Comparison of ENCODE assay signal across 9 cellular contexts in the genomic region with DNA sequence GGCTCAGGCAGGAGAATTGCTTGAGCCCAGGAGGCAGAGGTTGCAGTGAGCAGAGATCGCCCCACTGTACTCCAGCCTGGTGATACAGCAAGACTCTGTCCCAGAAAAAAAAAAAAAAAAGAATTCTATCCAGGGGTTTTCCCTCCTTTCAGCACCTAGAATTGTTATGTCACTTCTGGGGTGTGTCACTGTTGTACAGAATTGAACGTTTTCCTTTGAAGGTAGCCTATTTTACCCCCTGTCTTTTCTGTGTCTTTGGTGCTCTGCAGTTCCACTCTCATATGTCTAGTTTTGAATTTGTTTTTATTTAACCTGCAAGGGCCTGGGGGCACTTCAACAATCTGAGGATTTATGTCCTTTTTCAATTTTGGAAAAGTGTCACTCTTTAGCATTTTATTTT.
"Had no signal": no experiment of that assay in that cellular context is flagged by ENCODE, and none has a peak within 500 bp of the region (broad histone marks: within the 10 kb centered on the region; RNA-seq: fewer than 3 reads in every experiment).

No MANE protein-coding gene starts in this region.

- H3K27ac ChIP-seq: GM23248, HL-60 had no signal

- H3K36me3 ChIP-seq: HAP-1 had no signal

- H3K27me3 Mint-ChIP-seq: IgD-negative memory B cell had no signal

- H3K9me3 ChIP-seq: HAP-1 had no signal

- H3K27ac Mint-ChIP-seq: HFFc6, IgD-negative memory B cell had no signal

- H3K4me3 Mint-ChIP-seq: HFFc6, IgD-negative memory B cell had no signal

- H3K9me3 Mint-ChIP-seq: HFFc6 had no signal

- DNase-seq: GM23248, GOT3, H7, HFFc6 had no signal

- H3K4me3 ChIP-seq: GM23248, HAP-1 had no signal

- FAIRE-seq: HepG2 had no signal

- ATAC-seq: HCT116 had no signal

- H2AFZ ChIP-seq: GM23248 had no signal
